11 cellular contexts compared by ENCODE assay signal in genomic region chr7:66859794-66860645, GRCh38.
DNase-seq lines count a peak whose midpoint lies in the region; ATAC-seq and TF ChIP-seq lines count a peak whose summit lies in the region.
"Had no signal": no experiment of that assay in that cellular context is flagged by ENCODE, and none has a peak within 500 bp of the region (broad histone marks: within the 10 kb centered on the region; RNA-seq: fewer than 3 reads in every experiment).

No MANE protein-coding gene starts in this region.

- no peaks in the 10 kb centered on the region for H3K27me3 Mint-ChIP-seq in activated T-helper 2 cell treated with anti-CD3 and anti-CD28 coated beads, Interferon-gamma antibody, Interleukin-2, Interleukin-4, amounts not matched to agents 10 μg/mL and 5 μg/mL and 100 μg/mL, durations not matched to agents 14 hours and 24 hours and 36 hours (ENCODE audit: low read depth)
- H3K27me3 Mint-ChIP-seq in Calu3 (ENCODE audit: unreplicated experiment), result no peaks in the 10 kb centered on the region

- no peaks in the 10 kb centered on the region for H3K27me3 ChIP-seq in spleen (replicated peaks in 1 of 7)

- peak overlapping the region; percentile 100 for H3K27ac Mint-ChIP-seq in activated T-helper 2 cell treated with anti-CD3 and anti-CD28 coated beads, Interferon-gamma antibody, Interleukin-2, Interleukin-4, amounts not matched to agents 10 μg/mL and 5 μg/mL and 100 μg/mL, durations not matched to agents 14 hours and 24 hours and 36 hours
- no peak overlapping the region for H3K27ac Mint-ChIP-seq in Calu3 (ENCODE audit: unreplicated experiment)

- peaks cover 4% of the 10 kb centered on the region for H3K36me3 Mint-ChIP-seq in activated T-helper 2 cell treated with anti-CD3 and anti-CD28 coated beads, Interferon-gamma antibody, Interleukin-2, Interleukin-4, amounts not matched to agents 10 μg/mL and 5 μg/mL and 100 μg/mL, durations not matched to agents 14 hours and 24 hours and 36 hours (ENCODE audit: low read depth)
- H3K36me3 Mint-ChIP-seq in Calu3 (ENCODE audit: insufficient read depth, unreplicated experiment), result no peaks in the 10 kb centered on the region

- no peak overlapping the region for H3K27ac ChIP-seq in spleen

- no peak overlapping the region for H3K4me3 ChIP-seq in spleen

- peaks cover 0 to 83% (median 12%) of the 10 kb centered on the region in 6 donors for H3K36me3 ChIP-seq in spleen

- no peak for TF ChIP-seq POLR2A in spleen (IDR thresholded peaks at IDR 0.05)

- intact Hi-C loops in activated T-helper 2 cell treated with anti-CD3 and anti-CD28 coated beads, Interferon-gamma antibody, Interleukin-2, Interleukin-4, amounts not matched to agents 10 μg/mL and 5 μg/mL and 100 μg/mL, durations not matched to agents 14 hours and 24 hours and 36 hours (cut with micrococcal nuclease), result loop anchor here (1.0 kb wide), 1 partner anchor 15 kb away; no protein-coding TSS in a partner anchor
- intact Hi-C loops in spleen (cut with DNase I; ENCODE audit: low total_unique reads), result no loop called here
- intact Hi-C loops in Calu3 (cut with micrococcal nuclease; ENCODE audit: unreplicated experiment), result no loop called here

- no peaks in the 10 kb centered on the region for H3K9me3 ChIP-seq in spleen

- DNase-seq in stimulated activated CD4-positive, alpha-beta T cell treated with anti-CD3 and anti-CD28 coated beads, Interleukin-12 subunit alpha, Interleukin-12 subunit beta, amount 100 ng/mL, for 4 hours, result peak; percentile 14
- no peak for DNase-seq in stimulated activated CD4-positive, alpha-beta T cell treated with anti-CD3 and anti-CD28 coated beads, Interleukin-4, amount 100 ng/mL, for 1 hour
- DNase-seq in activated T-helper 2 cell treated with anti-CD3 and anti-CD28 coated beads, Interferon-gamma antibody, Interleukin-2, Interleukin-4, amounts not matched to agents 10 μg/mL and 5 μg/mL and 100 μg/mL, durations not matched to agents 14 hours and 24 hours and 36 hours (ENCODE audit: low spot score), result no peak
- peak; percentile 71 for DNase-seq in islet precursor cell
- no peak for DNase-seq in spleen
- DNase-seq in Calu3, result no peak
- DNase-seq: AML-193, OCI-M1 had no signal

- peaks cover 20% of the 10 kb centered on the region for H3K4me1 Mint-ChIP-seq in activated T-helper 2 cell treated with anti-CD3 and anti-CD28 coated beads, Interferon-gamma antibody, Interleukin-2, Interleukin-4, amounts not matched to agents 10 μg/mL and 5 μg/mL and 100 μg/mL, durations not matched to agents 14 hours and 24 hours and 36 hours (ENCODE audit: low read depth)
- no peaks in the 10 kb centered on the region for H3K4me1 Mint-ChIP-seq in Calu3 (ENCODE audit: low read depth, unreplicated experiment)

- no peak for ATAC-seq in HG02588 (IDR thresholded peaks at IDR 0.05; ENCODE audit: unreplicated experiment)
- no peak for ATAC-seq in HG03354 (IDR thresholded peaks at IDR 0.05; ENCODE audit: poor library complexity, severe bottlenecking, unreplicated experiment)
- ATAC-seq: HCT116 had no signal

- TF ChIP-seq CTCF in spleen (IDR thresholded peaks at IDR 0.05 in 8 of 11, conservative IDR thresholded peaks at IDR 0.05 in 3 of 11) (no peak), Calu3 (IDR thresholded peaks at IDR 0.05; ENCODE audit: unreplicated experiment) (no peak)

- BruUV-seq in Calu3 (replicated peaks; lab: Mats Ljungman, UMichigan), result no TSS peak

- no peaks in the 10 kb centered on the region for H3K9me3 Mint-ChIP-seq in activated T-helper 2 cell treated with anti-CD3 and anti-CD28 coated beads, Interferon-gamma antibody, Interleukin-2, Interleukin-4, amounts not matched to agents 10 μg/mL and 5 μg/mL and 100 μg/mL, durations not matched to agents 14 hours and 24 hours and 36 hours
- no peaks in the 10 kb centered on the region for H3K9me3 Mint-ChIP-seq in Calu3 (ENCODE audit: low read depth, unreplicated experiment)

- H3K4me1 ChIP-seq in spleen, result no peaks in the 10 kb centered on the region

- CTCF ChIA-PET in Calu3 (lab: Charles Lee), result no interaction called here

- H3K4me3 Mint-ChIP-seq in activated T-helper 2 cell treated with anti-CD3 and anti-CD28 coated beads, Interferon-gamma antibody, Interleukin-2, Interleukin-4, amounts not matched to agents 10 μg/mL and 5 μg/mL and 100 μg/mL, durations not matched to agents 14 hours and 24 hours and 36 hours (ENCODE audit: low read depth), result peak overlapping the region; percentile 65
- H3K4me3 Mint-ChIP-seq in Calu3 (ENCODE audit: low read depth, unreplicated experiment), result no peak overlapping the region

- 81 to 90% (median 86%) methylated on average over 10 of the region's 10 CpGs for WGBS in spleen, 5 donors

Comparison
In these comparisons a context has a peak if more than half of its experiments do, and no peak if none do; other contexts are left out.
1. DNase-seq: peak in stimulated activated CD4-positive, alpha-beta T cell treated with anti-CD3 and anti-CD28 coated beads, Interleukin-12 subunit alpha, Interleukin-12 subunit beta, amount 100 ng/mL, for 4 hours (single experiment) and islet precursor cell (single experiment); none in stimulated activated CD4-positive, alpha-beta T cell treated with anti-CD3 and anti-CD28 coated beads, Interleukin-4, amount 100 ng/mL, for 1 hour (single experiment), activated T-helper 2 cell treated with anti-CD3 and anti-CD28 coated beads, Interferon-gamma antibody, Interleukin-2, Interleukin-4, amounts not matched to agents 10 μg/mL and 5 μg/mL and 100 μg/mL, durations not matched to agents 14 hours and 24 hours and 36 hours (single experiment), spleen (single experiment) and Calu3 (single experiment).